In the genomic region with DNA sequence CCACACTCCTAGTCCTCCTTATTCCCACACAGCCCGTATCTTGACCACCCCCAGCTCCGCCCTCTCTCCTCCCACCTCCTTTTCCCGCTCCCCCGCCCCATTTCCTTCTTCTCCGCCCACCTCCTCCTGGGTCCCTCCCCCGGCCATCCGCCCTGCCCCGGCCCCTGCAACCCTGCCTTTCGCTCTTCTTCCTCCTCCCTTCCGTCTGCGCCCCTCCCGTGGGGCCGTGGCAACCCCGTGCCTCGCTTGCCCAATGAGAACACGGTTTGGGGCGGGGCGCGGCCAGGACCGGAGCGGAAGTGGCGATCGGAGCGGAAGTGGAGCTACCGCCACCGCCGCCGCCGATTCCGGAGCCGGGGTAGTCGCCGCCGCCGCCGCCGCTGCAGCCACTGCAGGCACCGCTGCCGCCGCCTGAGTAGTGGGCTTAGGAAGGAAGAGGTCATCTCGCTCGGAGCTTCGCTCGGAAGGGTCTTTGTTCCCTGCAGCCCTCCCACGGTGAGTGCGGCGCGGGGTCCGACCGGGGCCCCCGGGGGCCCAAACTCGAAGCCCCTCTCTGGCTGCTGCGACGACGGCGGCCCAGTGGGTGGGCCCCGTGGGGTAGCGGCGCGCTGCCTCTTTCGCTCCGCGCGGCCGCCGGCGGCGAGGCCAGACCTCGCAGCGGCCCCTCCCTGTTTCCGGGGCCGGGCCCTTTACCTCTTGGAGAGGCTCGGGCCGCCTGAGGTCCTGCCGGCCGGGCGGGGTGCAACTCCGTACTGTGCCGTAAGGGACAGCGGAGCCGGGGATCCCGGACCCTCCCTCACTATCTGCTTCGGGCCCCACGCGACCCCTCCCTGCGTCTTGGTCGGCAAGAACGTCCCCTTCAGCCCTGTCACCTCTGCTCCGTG, we compare ENCODE assay signal across 1 cellular context.
TF ChIP-seq lines count a peak whose summit lies in the region.

A gene (plus strand): TSS at position 314 of the 884 bp plus-strand sequence. CDS start 15,829 bp downstream, outside the sequence.

TF ChIP-seq in HCT116, 20 proteins besides CTCF, POLR2A, EP300 and RAD21 (continued from another document):
- TF ChIP-seq, protein P1, sequence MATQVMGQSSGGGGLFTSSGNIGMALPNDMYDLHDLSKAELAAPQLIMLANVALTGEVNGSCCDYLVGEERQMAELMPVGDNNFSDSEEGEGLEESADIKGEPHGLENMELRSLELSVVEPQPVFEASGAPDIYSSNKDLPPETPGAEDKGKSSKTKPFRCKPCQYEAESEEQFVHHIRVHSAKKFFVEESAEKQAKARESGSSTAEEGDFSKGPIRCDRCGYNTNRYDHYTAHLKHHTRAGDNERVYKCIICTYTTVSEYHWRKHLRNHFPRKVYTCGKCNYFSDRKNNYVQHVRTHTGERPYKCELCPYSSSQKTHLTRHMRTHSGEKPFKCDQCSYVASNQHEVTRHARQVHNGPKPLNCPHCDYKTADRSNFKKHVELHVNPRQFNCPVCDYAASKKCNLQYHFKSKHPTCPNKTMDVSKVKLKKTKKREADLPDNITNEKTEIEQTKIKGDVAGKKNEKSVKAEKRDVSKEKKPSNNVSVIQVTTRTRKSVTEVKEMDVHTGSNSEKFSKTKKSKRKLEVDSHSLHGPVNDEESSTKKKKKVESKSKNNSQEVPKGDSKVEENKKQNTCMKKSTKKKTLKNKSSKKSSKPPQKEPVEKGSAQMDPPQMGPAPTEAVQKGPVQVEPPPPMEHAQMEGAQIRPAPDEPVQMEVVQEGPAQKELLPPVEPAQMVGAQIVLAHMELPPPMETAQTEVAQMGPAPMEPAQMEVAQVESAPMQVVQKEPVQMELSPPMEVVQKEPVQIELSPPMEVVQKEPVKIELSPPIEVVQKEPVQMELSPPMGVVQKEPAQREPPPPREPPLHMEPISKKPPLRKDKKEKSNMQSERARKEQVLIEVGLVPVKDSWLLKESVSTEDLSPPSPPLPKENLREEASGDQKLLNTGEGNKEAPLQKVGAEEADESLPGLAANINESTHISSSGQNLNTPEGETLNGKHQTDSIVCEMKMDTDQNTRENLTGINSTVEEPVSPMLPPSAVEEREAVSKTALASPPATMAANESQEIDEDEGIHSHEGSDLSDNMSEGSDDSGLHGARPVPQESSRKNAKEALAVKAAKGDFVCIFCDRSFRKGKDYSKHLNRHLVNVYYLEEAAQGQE (IDR thresholded peaks at IDR 0.05; ENCODE audit: low read depth), result no peak
- TF ChIP-seq POLR2AphosphoS5 (IDR thresholded peaks at IDR 0.05; ENCODE audit: low read depth, low read length) (peak; percentile 63), ELF1 (IDR thresholded peaks at IDR 0.05; ENCODE audit: borderline replicate concordance, low read depth) (peak; percentile 82), FOSL1 (IDR thresholded peaks at IDR 0.05; ENCODE audit: low read depth) (no peak), EZH2 (IDR thresholded peaks at IDR 0.05) (no peak), JUND (IDR thresholded peaks at IDR 0.05) (no peak), SRF (IDR thresholded peaks at IDR 0.05; ENCODE audit: low read depth) (no peak), EGR1 (IDR thresholded peaks at IDR 0.05; ENCODE audit: low read depth) (peak; percentile 84), CEBPB (IDR thresholded peaks at IDR 0.05; ENCODE audit: low read depth) (no peak), ZFX (IDR thresholded peaks at IDR 0.05) (peak; percentile 70), SP1 (IDR thresholded peaks at IDR 0.05; ENCODE audit: low read depth) (peak; percentile 87), CBX3 (IDR thresholded peaks at IDR 0.05; ENCODE audit: low read depth) (peak; percentile 74; the same call in 1 of the 2 replicates), YY1 (IDR thresholded peaks at IDR 0.05; ENCODE audit: extremely low read depth, insufficient replicate concordance, low read depth, low read length) (no peak), TCF7L2 (IDR thresholded peaks at IDR 0.05; ENCODE audit: borderline replicate concordance, extremely low read depth, insufficient read depth, insufficient read length) (no peak)
- TF ChIP-seq, protein P2, sequence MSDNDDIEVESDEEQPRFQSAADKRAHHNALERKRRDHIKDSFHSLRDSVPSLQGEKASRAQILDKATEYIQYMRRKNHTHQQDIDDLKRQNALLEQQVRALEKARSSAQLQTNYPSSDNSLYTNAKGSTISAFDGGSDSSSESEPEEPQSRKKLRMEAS (IDR thresholded peaks at IDR 0.05), result no peak
